16 cellular contexts compared by ENCODE assay signal in genomic region chr3:14957933-14958332, GRCh38. TPM values are rescaled to one million over a fixed set of nuclear protein-coding genes. Genes with fewer than 3 reads are reported as not detected.
DNase-seq lines count a peak whose midpoint lies in the region; ATAC-seq, FAIRE-seq and TF ChIP-seq lines count a peak whose summit lies in the region.
"Had no signal": no experiment of that assay in that cellular context is flagged by ENCODE, and none has a peak within 500 bp of the region (broad histone marks: within the 10 kb centered on the region; RNA-seq: fewer than 3 reads in every experiment).

No MANE protein-coding gene starts in this region.

- H3K9me3 ChIP-seq in BLaER1 treated with 17β-estradiol and CSF1 and Interleukin-3, amounts not matched to agents 10 nM and 100 nM (replicated peaks in 1 of 11), result no peaks in the 10 kb centered on the region
- H3K9me3 ChIP-seq in hepatocyte (ENCODE audit: low read depth) (no peaks in the 10 kb centered on the region), SJCRH30 (replicated peaks) (no peaks in the 10 kb centered on the region)
- H3K9me3 ChIP-seq: HAP-1 had no signal

- no peak overlapping the region for H3K4me3 ChIP-seq in BLaER1 treated with 17β-estradiol and CSF1 and Interleukin-3, amounts not matched to agents 10 nM and 100 nM
- H3K4me3 ChIP-seq in hepatocyte (no peak overlapping the region), SJCRH30 (no peak overlapping the region)
- H3K4me3 ChIP-seq: HAP-1 had no signal

- H3K9me3 Mint-ChIP-seq in WTC11, result no peaks in the 10 kb centered on the region
- H3K9me3 Mint-ChIP-seq: activated T-cell treated with anti-CD3 and anti-CD28 coated beads, Interleukin-2, amount 50 U/mL, for 24 hours had no signal

- H3K4me3 Mint-ChIP-seq in WTC11, result no peak overlapping the region
- H3K4me3 Mint-ChIP-seq: activated T-cell treated with anti-CD3 and anti-CD28 coated beads, Interleukin-2, amount 50 U/mL, for 24 hours had no signal

- no peak overlapping the region for H2AFZ ChIP-seq in hepatocyte

- H3K27ac ChIP-seq in BLaER1 treated with 17β-estradiol and CSF1 and Interleukin-3, amounts not matched to agents 10 nM and 100 nM, result no peak overlapping the region
- H3K27ac ChIP-seq in hepatocyte (no peak overlapping the region), SJCRH30 (no peak overlapping the region)

- peaks cover 33% of the 10 kb centered on the region for H3K4me1 Mint-ChIP-seq in WTC11

- peak overlapping the region; percentile 0 for H3K27ac Mint-ChIP-seq in WTC11

- no peak for ATAC-seq in WTC11
- ATAC-seq: right cardiac atrium, Right ventricle myocardium inferior had no signal

- TF ChIP-seq CTCF in WTC11 (IDR thresholded peaks at IDR 0.05), result no peak
- no peak for TF ChIP-seq CTCF in GM10248 (IDR thresholded peaks at IDR 0.05; ENCODE audit: control extremely low read depth, extremely low read depth, low read depth, missing control alignments)
- TF ChIP-seq CTCF in hepatocyte (IDR thresholded peaks at IDR 0.05; ENCODE audit: poor library complexity), result no peak

- peaks cover 25 to 58% (median 34%) of the 10 kb centered on the region in 11 experiments for H3K36me3 ChIP-seq in BLaER1 treated with 17β-estradiol and CSF1 and Interleukin-3, amounts not matched to agents 10 nM and 100 nM
- H3K36me3 ChIP-seq in hepatocyte (replicated peaks; ENCODE audit: insufficient read depth, low read depth) (peaks cover 5% of the 10 kb centered on the region), SJCRH30 (peaks cover 12% of the 10 kb centered on the region)

- no peaks in the 10 kb centered on the region for H3K27me3 Mint-ChIP-seq in WTC11 (ENCODE audit: low read depth)
- H3K27me3 Mint-ChIP-seq: activated T-cell treated with anti-CD3 and anti-CD28 coated beads, Interleukin-2, amount 50 U/mL, for 24 hours had no signal

- FAIRE-seq in GM18507 (lab: Jason Lieb, UNC), result peak; percentile 83
- FAIRE-seq: G401.6 had no signal

- peaks cover 3% of the 10 kb centered on the region; the same call in 1 of the 2 replicates for H3K36me3 Mint-ChIP-seq in WTC11

- H4K20me1 ChIP-seq in BLaER1 treated with 17β-estradiol and CSF1 and Interleukin-3, amounts not matched to agents 10 nM and 100 nM, result peaks cover under 1 to 96% (median 52%) of the 10 kb centered on the region in 11 experiments; a peak in 19 of 22 replicates
- peaks cover 6% of the 10 kb centered on the region for H4K20me1 ChIP-seq in hepatocyte (ENCODE audit: insufficient read depth, poor library complexity, severe bottlenecking)

- H3K4me1 ChIP-seq in BLaER1 treated with 17β-estradiol and CSF1 and Interleukin-3, amounts not matched to agents 10 nM and 100 nM, result peaks cover 12 to 31% (median 18%) of the 10 kb centered on the region in 10 experiments; a peak in 19 of 20 replicates
- H3K4me1 ChIP-seq in hepatocyte (ENCODE audit: insufficient read depth), result no peaks in the 10 kb centered on the region
- no peaks in the 10 kb centered on the region for H3K4me1 ChIP-seq in SJCRH30

- POLR2A ChIA-PET in WTC11 (lab: Charles Lee), result interaction anchor here (1.4 kb wide), 1 partner anchor 9 kb away, joined by 9 read pairs; no protein-coding TSS in a partner anchor
- POLR2A ChIA-PET in GM10248 (lab: Yijun Ruan, JAX), result interaction anchor here (0.7 to 1.2 kb wide), 2 partner anchors 11 to 889 kb away, joined by 3 to 8 read pairs; no protein-coding TSS in a partner anchor

- H3K9ac ChIP-seq in BLaER1 treated with 17β-estradiol and CSF1 and Interleukin-3, amounts not matched to agents 10 nM and 100 nM, result no peak overlapping the region

- no peaks in the 10 kb centered on the region for H3K9me2 ChIP-seq in hepatocyte (replicated peaks; ENCODE audit: insufficient read depth)

- 59% methylated on average over 1 of the region's 1 CpG for WGBS in hepatocyte (ENCODE audit: low lambda C conversion rate, missing lambda C conversion rate)

- H3K4me2 ChIP-seq in BLaER1 treated with 17β-estradiol and CSF1 and Interleukin-3, amounts not matched to agents 10 nM and 100 nM, result peak overlapping the region in 6 of 11 experiments; percentile 30 to 46 (median 38); a peak in 11 of 22 replicates
- no peak overlapping the region for H3K4me2 ChIP-seq in hepatocyte

- H3K27me3 ChIP-seq in BLaER1 treated with 17β-estradiol and CSF1 and Interleukin-3, amounts not matched to agents 10 nM and 100 nM, result no peaks in the 10 kb centered on the region
- H3K27me3 ChIP-seq in hepatocyte (no peaks in the 10 kb centered on the region), SJCRH30 (no peaks in the 10 kb centered on the region)

- no peak for DNase-seq in GM18507 (ENCODE audit: extremely low spot score, insufficient read length, low read depth)
- no peak for DNase-seq in WTC11 (ENCODE audit: low spot score)
- DNase-seq in iris pigment epithelial cell (ENCODE audit: low read depth), result peak; percentile 5
- DNase-seq in CD1c-positive myeloid dendritic cell (ENCODE audit: extremely low spot score), result no peak
- no peak for DNase-seq in GM10248 (ENCODE audit: extremely low spot score)
- DNase-seq in hepatocyte (ENCODE audit: low spot score), result no peak
- no peak for DNase-seq in SJCRH30
- DNase-seq: activated T-cell treated with anti-CD3 and anti-CD28 coated beads, Interleukin-2, amount 50 U/mL, for 24 hours; effector memory CD4-positive, alpha-beta T cell; NCI-H524 treated with DMSO at 0.1 percent for 48 hours; right cardiac atrium; substantia nigra had no signal

- CTCF ChIA-PET in WTC11 (lab: Charles Lee) (no interaction called here), GM10248 (lab: Yijun Ruan, JAX) (interaction anchor here (1.1 to 4.3 kb wide), 4 partner anchors 8 to 158 kb away, joined by 3 to 16 read pairs (median 6); no protein-coding TSS in a partner anchor)

- H3K79me2 ChIP-seq in hepatocyte, result peaks cover 100% of the 10 kb centered on the region

TF ChIP-seq in WTC11, 78 proteins besides CTCF, POLR2A, EP300 and RAD21 (continues in another document):
- TF ChIP-seq NR3C1 (CRISPR knock-in tag; conservative IDR thresholded peaks at IDR 0.05; ENCODE audit: low read depth), result no peak
- TF ChIP-seq ESRRA (CRISPR knock-in tag; IDR thresholded peaks at IDR 0.05; ENCODE audit: borderline replicate concordance), result no peak
- TF ChIP-seq ARID4B (CRISPR knock-in tag; IDR thresholded peaks at IDR 0.05; ENCODE audit: borderline replicate concordance), result no peak
- TF ChIP-seq EMX1 (CRISPR knock-in tag; IDR thresholded peaks at IDR 0.05), result no peak
- TF ChIP-seq NFATC4 (CRISPR knock-in tag; IDR thresholded peaks at IDR 0.05), result no peak
- TF ChIP-seq E2F1 (CRISPR knock-in tag; IDR thresholded peaks at IDR 0.05), result no peak
- no peak for TF ChIP-seq GTF2I (CRISPR knock-in tag; conservative IDR thresholded peaks at IDR 0.05)
- TF ChIP-seq ATF3 (CRISPR knock-in tag; conservative IDR thresholded peaks at IDR 0.05), result no peak
- no peak for TF ChIP-seq MAX (CRISPR knock-in tag; IDR thresholded peaks at IDR 0.05)
- TF ChIP-seq ELF4 (CRISPR knock-in tag; IDR thresholded peaks at IDR 0.05; ENCODE audit: low read depth), result no peak
- no peak for TF ChIP-seq ZNF317 (CRISPR knock-in tag; IDR thresholded peaks at IDR 0.05; ENCODE audit: borderline replicate concordance, low read depth)

RNA-seq across cellular contexts. Expression of gene NR2C2, which starts 10.6 kb away (rescaled TPM):
- 48.6 to 51.5 TPM (median 50.8 TPM) in 3 replicates for total RNA-seq in WTC11 (2021)
- total RNA-seq in hepatocyte, result 29.6 and 30.7 TPM in 2 replicates
- 14.7 and 20.4 TPM in 2 replicates for polyA plus RNA-seq in hepatocyte
- total RNA-seq in SJCRH30 (2014; rRNA removed; shearing (Covaris generic)), result 27.0 and 27.2 TPM in 2 replicates
